16 cellular contexts compared by ENCODE assay signal in genomic region chr15:41984622-41985021, GRCh38. TPM values are rescaled to one million over a fixed set of nuclear protein-coding genes. Genes with fewer than 3 reads are reported as not detected.
DNase-seq lines count a peak whose midpoint lies in the region; ATAC-seq and TF ChIP-seq lines count a peak whose summit lies in the region.
"Had no signal": no experiment of that assay in that cellular context is flagged by ENCODE, and none has a peak within 500 bp of the region (broad histone marks: within the 10 kb centered on the region; RNA-seq: fewer than 3 reads in every experiment).

No MANE protein-coding gene starts in this region.

- no peak overlapping the region for H3K27ac ChIP-seq in suprapubic skin
- H3K27ac ChIP-seq: BLaER1 treated with 17β-estradiol and CSF1 and Interleukin-3, amounts not matched to agents 10 nM and 100 nM had no signal

- DNase-seq in activated CD8-positive, alpha-beta memory T cell treated with anti-CD3 and anti-CD28 coated beads for 24 hours, result peak; percentile 38
- DNase-seq in activated CD8-positive, alpha-beta memory T cell treated with anti-CD3 and anti-CD28 coated beads, Interleukin-2, amount 50 U/mL, for 4 hours, result no peak
- DNase-seq in endothelial cell (ENCODE audit: low spot score), result no peak
- peak; percentile 18 to 29 for DNase-seq in suprapubic skin (ENCODE audit: low spot score in 2 of 2)
- DNase-seq in ACHN, result no peak
- DNase-seq: 8988T; CD4-positive, CD25-positive, alpha-beta regulatory T cell; DMS53; GF-D8; HCEC 1CT had no signal

- no peaks in the 10 kb centered on the region for H3K9me3 Mint-ChIP-seq in activated T-helper 17 cell treated with anti-CD3 and anti-CD28 coated beads, Interleukin-2, amount 50 U/mL, for 72 hours
- H3K9me3 Mint-ChIP-seq in endothelial cell (ENCODE audit: unreplicated experiment), result no peaks in the 10 kb centered on the region
- H3K9me3 Mint-ChIP-seq: CD4-positive, CD25-positive, alpha-beta regulatory T cell had no signal

- no peaks in the 10 kb centered on the region for H3K9me3 ChIP-seq in suprapubic skin
- H3K9me3 ChIP-seq: BLaER1 treated with 17β-estradiol and CSF1 and Interleukin-3, amounts not matched to agents 10 nM and 100 nM had no signal

- no peak overlapping the region for H3K4me3 Mint-ChIP-seq in activated T-helper 17 cell treated with anti-CD3 and anti-CD28 coated beads, Interleukin-2, amount 50 U/mL, for 72 hours
- no peak overlapping the region for H3K4me3 Mint-ChIP-seq in endothelial cell (ENCODE audit: unreplicated experiment)
- H3K4me3 Mint-ChIP-seq: CD4-positive, CD25-positive, alpha-beta regulatory T cell had no signal

- H3K36me3 Mint-ChIP-seq in activated T-helper 17 cell treated with anti-CD3 and anti-CD28 coated beads, Interleukin-2, amount 50 U/mL, for 72 hours (ENCODE audit: low read depth), result no peaks in the 10 kb centered on the region
- no peaks in the 10 kb centered on the region for H3K36me3 Mint-ChIP-seq in endothelial cell (ENCODE audit: low read depth, unreplicated experiment)
- H3K36me3 Mint-ChIP-seq: CD4-positive, CD25-positive, alpha-beta regulatory T cell had no signal

- H3K4me1 Mint-ChIP-seq in activated T-helper 17 cell treated with anti-CD3 and anti-CD28 coated beads, Interleukin-2, amount 50 U/mL, for 72 hours, result peaks cover 11% of the 10 kb centered on the region
- H3K4me1 Mint-ChIP-seq in endothelial cell (ENCODE audit: unreplicated experiment), result peaks cover 22% of the 10 kb centered on the region

- TF ChIP-seq EP300 in suprapubic skin (IDR thresholded peaks at IDR 0.05), result no peak

- no peaks in the 10 kb centered on the region for H3K27me3 Mint-ChIP-seq in activated T-helper 17 cell treated with anti-CD3 and anti-CD28 coated beads, Interleukin-2, amount 50 U/mL, for 72 hours
- H3K27me3 Mint-ChIP-seq in endothelial cell (ENCODE audit: unreplicated experiment), result peaks cover 10% of the 10 kb centered on the region

- peak overlapping the region; percentile 4 for H3K27ac Mint-ChIP-seq in activated T-helper 17 cell treated with anti-CD3 and anti-CD28 coated beads, Interleukin-2, amount 50 U/mL, for 72 hours
- peak overlapping the region; percentile 30 for H3K27ac Mint-ChIP-seq in endothelial cell (ENCODE audit: unreplicated experiment)
- H3K27ac Mint-ChIP-seq: CD4-positive, CD25-positive, alpha-beta regulatory T cell had no signal

- peaks cover 6% of the 10 kb centered on the region for H3K36me3 ChIP-seq in suprapubic skin
- H3K36me3 ChIP-seq: BLaER1 treated with 17β-estradiol and CSF1 and Interleukin-3, amounts not matched to agents 10 nM and 100 nM had no signal

- in situ Hi-C loops in ACHN (cut with HindIII; ENCODE audit: low pct_ligation_motif_present, low pct_unique_long_range_greater_than_20kb, low sequenced_read_pairs), result no loop called here

- no peaks in the 10 kb centered on the region for H3K27me3 ChIP-seq in suprapubic skin
- H3K27me3 ChIP-seq: BLaER1 treated with 17β-estradiol and CSF1 and Interleukin-3, amounts not matched to agents 10 nM and 100 nM had no signal

- no peak overlapping the region for H3K4me3 ChIP-seq in suprapubic skin
- H3K4me3 ChIP-seq: BLaER1 treated with 17β-estradiol and CSF1 and Interleukin-3, amounts not matched to agents 10 nM and 100 nM had no signal

- H3K4me1 ChIP-seq in suprapubic skin, result peaks cover 16% of the 10 kb centered on the region

- 93% methylated on average over 5 of the region's 5 CpGs for WGBS in suprapubic skin

- no peak for TF ChIP-seq POLR2A in suprapubic skin (IDR thresholded peaks at IDR 0.05)

- ATAC-seq in activated T-helper 17 cell treated with anti-CD3 and anti-CD28 coated beads, Interleukin-2, amount 50 U/mL, for 72 hours (replicated peaks), result no peak
- no peak for ATAC-seq in GM19467 (IDR thresholded peaks at IDR 0.05; ENCODE audit: unreplicated experiment)
- no peak for ATAC-seq in HG03108 (IDR thresholded peaks at IDR 0.05; ENCODE audit: unreplicated experiment)

- no peak for TF ChIP-seq CTCF in endothelial cell (IDR thresholded peaks at IDR 0.05; ENCODE audit: unreplicated experiment)
- TF ChIP-seq CTCF in suprapubic skin (IDR thresholded peaks at IDR 0.05), result no peak

RNA-seq across cellular contexts. Expression of gene EHD4, which starts 12.3 kb away (rescaled TPM):
- total RNA-seq in activated T-helper 17 cell treated with anti-CD3 and anti-CD28 coated beads, Interleukin-2, amount 50 U/mL, for 72 hours, result 10 to 100 TPM; 51.0 to 56.3 TPM
- total RNA-seq in endothelial cell (ENCODE audit: unreplicated experiment), result 64.9 TPM
- total RNA-seq in suprapubic skin, result 10 to 100 TPM; 16.0 to 31.4 (median 20.9) TPM

RNA-seq across cellular contexts. Expression of gene PLA2G4E, which starts 36.2 kb away (rescaled TPM):
- total RNA-seq in activated T-helper 17 cell treated with anti-CD3 and anti-CD28 coated beads, Interleukin-2, amount 50 U/mL, for 72 hours, result under 1 TPM in 1 of 2 donors, not detected in 1; 0.13 TPM
- not detected for total RNA-seq in endothelial cell (ENCODE audit: unreplicated experiment)
- 100 to 1,000 TPM in 1 of 4 donors, 10 to 100 TPM in 3; 47.9 to 129 (median 60.9) TPM for total RNA-seq in suprapubic skin
- total RNA-seq: CD4-positive, CD25-positive, alpha-beta regulatory T cell; H4; HT-29 had no signal

Comparison
In these comparisons a context has a peak if more than half of its experiments do, and no peak if none do; other contexts are left out.
1. DNase-seq: peak in activated CD8-positive, alpha-beta memory T cell treated with anti-CD3 and anti-CD28 coated beads for 24 hours (single experiment) and suprapubic skin (2 of 2); none in activated CD8-positive, alpha-beta memory T cell treated with anti-CD3 and anti-CD28 coated beads, Interleukin-2, amount 50 U/mL, for 4 hours (single experiment), endothelial cell (single experiment) and ACHN (single experiment).
2. RNA of gene PLA2G4E, which starts 36.2 kb away (total RNA-seq): 47.9 to 129 TPM in suprapubic skin; 0.13 TPM in activated T-helper 17 cell treated with anti-CD3 and anti-CD28 coated beads, Interleukin-2, amount 50 U/mL, for 72 hours and not detected in endothelial cell (single experiment); every median in the first group is over 10 times any median in the second.